ENCODE assay signal across 1 cellular context in the genomic region with DNA sequence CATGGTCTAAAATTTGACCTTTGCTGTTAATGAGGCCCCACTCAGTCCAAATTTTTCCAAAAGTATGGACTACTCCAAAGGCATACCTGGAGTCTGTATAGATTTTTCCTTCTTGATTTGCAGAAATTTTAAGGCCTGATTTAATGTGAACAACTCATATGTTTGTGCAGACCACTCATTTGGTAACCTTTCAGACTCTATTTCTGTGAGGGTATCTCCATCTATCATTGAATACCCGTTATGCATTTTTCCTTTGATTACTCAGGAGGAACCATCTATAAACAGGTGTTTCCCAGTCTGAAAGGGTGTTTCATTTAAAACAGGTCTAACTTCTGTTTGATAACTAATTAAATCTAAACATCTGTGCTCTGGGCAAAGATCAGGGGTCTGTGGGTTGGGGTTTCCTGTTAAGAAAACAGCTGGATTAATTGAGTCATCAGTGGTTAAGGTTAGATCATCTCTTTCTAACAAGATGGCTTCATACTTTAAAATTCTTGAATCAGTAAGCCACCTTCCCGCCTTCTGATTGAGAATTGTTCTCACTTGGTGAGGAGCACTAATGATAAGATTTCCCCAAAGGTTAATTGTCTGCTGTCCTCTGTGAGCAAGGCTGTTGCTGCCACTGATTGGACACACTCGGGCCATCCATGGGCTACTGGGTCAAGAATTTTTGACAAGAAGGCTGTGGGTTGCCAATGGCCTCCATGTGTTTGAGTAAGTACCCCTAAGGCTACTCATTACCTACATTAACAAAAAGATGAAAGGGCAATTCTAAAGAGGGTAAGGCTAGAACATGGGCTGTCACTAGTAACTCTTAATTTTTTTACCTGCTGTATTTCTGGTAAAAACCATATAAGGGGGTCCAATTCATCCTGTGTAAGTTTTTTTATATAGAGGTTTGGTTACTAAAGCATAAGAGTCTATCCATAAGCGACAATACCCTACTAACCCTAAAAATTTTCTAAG.
TF ChIP-seq lines count a peak whose summit lies in the region.

No MANE protein-coding gene starts in this region.

TF ChIP-seq in GM23338, 12 proteins besides CTCF, POLR2A, EP300 and RAD21 (continued from another document):
- TF ChIP-seq, protein P1, sequence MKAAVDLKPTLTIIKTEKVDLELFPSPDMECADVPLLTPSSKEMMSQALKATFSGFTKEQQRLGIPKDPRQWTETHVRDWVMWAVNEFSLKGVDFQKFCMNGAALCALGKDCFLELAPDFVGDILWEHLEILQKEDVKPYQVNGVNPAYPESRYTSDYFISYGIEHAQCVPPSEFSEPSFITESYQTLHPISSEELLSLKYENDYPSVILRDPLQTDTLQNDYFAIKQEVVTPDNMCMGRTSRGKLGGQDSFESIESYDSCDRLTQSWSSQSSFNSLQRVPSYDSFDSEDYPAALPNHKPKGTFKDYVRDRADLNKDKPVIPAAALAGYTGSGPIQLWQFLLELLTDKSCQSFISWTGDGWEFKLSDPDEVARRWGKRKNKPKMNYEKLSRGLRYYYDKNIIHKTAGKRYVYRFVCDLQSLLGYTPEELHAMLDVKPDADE (IDR thresholded peaks at IDR 0.05), result no peak
- TF ChIP-seq, protein P2, sequence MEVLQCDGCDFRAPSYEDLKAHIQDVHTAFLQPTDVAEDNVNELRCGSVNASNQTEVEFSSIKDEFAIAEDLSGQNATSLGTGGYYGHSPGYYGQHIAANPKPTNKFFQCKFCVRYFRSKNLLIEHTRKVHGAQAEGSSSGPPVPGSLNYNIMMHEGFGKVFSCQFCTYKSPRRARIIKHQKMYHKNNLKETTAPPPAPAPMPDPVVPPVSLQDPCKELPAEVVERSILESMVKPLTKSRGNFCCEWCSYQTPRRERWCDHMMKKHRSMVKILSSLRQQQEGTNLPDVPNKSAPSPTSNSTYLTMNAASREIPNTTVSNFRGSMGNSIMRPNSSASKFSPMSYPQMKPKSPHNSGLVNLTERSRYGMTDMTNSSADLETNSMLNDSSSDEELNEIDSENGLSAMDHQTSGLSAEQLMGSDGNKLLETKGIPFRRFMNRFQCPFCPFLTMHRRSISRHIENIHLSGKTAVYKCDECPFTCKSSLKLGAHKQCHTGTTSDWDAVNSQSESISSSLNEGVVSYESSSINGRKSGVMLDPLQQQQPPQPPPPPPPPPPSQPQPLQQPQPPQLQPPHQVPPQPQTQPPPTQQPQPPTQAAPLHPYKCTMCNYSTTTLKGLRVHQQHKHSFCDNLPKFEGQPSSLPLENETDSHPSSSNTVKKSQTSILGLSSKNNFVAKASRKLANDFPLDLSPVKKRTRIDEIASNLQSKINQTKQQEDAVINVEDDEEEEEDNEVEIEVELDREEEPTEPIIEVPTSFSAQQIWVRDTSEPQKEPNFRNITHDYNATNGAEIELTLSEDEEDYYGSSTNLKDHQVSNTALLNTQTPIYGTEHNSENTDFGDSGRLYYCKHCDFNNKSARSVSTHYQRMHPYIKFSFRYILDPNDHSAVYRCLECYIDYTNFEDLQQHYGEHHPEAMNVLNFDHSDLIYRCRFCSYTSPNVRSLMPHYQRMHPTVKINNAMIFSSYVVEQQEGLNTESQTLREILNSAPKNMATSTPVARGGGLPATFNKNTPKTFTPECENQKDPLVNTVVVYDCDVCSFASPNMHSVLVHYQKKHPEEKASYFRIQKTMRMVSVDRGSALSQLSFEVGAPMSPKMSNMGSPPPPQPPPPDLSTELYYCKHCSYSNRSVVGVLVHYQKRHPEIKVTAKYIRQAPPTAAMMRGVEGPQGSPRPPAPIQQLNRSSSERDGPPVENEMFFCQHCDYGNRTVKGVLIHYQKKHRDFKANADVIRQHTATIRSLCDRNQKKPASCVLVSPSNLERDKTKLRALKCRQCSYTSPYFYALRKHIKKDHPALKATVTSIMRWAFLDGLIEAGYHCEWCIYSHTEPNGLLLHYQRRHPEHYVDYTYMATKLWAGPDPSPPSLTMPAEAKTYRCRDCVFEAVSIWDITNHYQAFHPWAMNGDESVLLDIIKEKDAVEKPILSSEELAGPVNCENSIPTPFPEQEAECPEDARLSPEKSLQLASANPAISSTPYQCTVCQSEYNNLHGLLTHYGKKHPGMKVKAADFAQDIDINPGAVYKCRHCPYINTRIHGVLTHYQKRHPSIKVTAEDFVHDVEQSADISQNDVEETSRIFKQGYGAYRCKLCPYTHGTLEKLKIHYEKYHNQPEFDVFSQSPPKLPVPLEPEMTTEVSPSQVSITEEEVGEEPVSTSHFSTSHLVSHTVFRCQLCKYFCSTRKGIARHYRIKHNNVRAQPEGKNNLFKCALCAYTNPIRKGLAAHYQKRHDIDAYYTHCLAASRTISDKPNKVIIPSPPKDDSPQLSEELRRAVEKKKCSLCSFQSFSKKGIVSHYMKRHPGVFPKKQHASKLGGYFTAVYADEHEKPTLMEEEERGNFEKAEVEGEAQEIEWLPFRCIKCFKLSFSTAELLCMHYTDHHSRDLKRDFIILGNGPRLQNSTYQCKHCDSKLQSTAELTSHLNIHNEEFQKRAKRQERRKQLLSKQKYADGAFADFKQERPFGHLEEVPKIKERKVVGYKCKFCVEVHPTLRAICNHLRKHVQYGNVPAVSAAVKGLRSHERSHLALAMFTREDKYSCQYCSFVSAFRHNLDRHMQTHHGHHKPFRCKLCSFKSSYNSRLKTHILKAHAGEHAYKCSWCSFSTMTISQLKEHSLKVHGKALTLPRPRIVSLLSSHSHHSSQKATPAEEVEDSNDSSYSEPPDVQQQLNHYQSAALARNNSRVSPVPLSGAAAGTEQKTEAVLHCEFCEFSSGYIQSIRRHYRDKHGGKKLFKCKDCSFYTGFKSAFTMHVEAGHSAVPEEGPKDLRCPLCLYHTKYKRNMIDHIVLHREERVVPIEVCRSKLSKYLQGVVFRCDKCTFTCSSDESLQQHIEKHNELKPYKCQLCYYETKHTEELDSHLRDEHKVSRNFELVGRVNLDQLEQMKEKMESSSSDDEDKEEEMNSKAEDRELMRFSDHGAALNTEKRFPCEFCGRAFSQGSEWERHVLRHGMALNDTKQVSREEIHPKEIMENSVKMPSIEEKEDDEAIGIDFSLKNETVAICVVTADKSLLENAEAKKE (CRISPR knock-in tag; IDR thresholded peaks at IDR 0.05), result no peak
